1 cellular context compared by ENCODE assay signal in genomic region chr1:155273134-155273982, GRCh38.
TF ChIP-seq lines count a peak whose summit lies in the region.

TSS of gene CLK2 (minus strand) at chr1:155273504. CDS start at chr1:155270977, 2,527 bp downstream.

TF ChIP-seq in HepG2, 621 proteins besides CTCF, POLR2A, EP300 and RAD21 (continued from another document and continues in another):
- TF ChIP-seq ZNF34 (CRISPR knock-in tag; IDR thresholded peaks at IDR 0.05; ENCODE audit: borderline replicate concordance) (no peak), KLF15 (CRISPR knock-in tag; IDR thresholded peaks at IDR 0.05; ENCODE audit: borderline replicate concordance) (no peak), PTBP1 (IDR thresholded peaks at IDR 0.05; ENCODE audit: low read depth, low read length, poor library complexity, severe bottlenecking) (no peak), KDM5B (CRISPR knock-in tag; IDR thresholded peaks at IDR 0.05; ENCODE audit: borderline replicate concordance) (peak; percentile 74), SMARCC2 (IDR thresholded peaks at IDR 0.05) (no peak), ZNF337 (CRISPR knock-in tag; IDR thresholded peaks at IDR 0.05; ENCODE audit: borderline replicate concordance, low read depth) (no peak), ZBTB8A (CRISPR knock-in tag; IDR thresholded peaks at IDR 0.05; ENCODE audit: borderline replicate concordance, low read depth) (no peak), ZNF891 (CRISPR knock-in tag; IDR thresholded peaks at IDR 0.05) (peak; percentile 62; the same call in 1 of the 2 replicates), SETDB1 (CRISPR knock-in tag; IDR thresholded peaks at IDR 0.05; ENCODE audit: borderline replicate concordance) (no peak), HNF1B (CRISPR knock-in tag; IDR thresholded peaks at IDR 0.05) (peak; percentile 96), KDM4B (CRISPR knock-in tag; IDR thresholded peaks at IDR 0.05) (0 out of 2 replicates have a peak, but pooled peaks have one; percentile 20), GMEB1 (CRISPR knock-in tag; IDR thresholded peaks at IDR 0.05; ENCODE audit: borderline replicate concordance) (peak; percentile 100), KLF9 (CRISPR knock-in tag; IDR thresholded peaks at IDR 0.05; ENCODE audit: low read depth) (no peak; the same call in 1 of the 2 replicates), KAT7 (CRISPR knock-in tag; IDR thresholded peaks at IDR 0.05; ENCODE audit: borderline replicate concordance) (no peak), EED (CRISPR knock-in tag; IDR thresholded peaks at IDR 0.05) (no peak), ZNF329 (CRISPR knock-in tag; IDR thresholded peaks at IDR 0.05; ENCODE audit: low read depth) (no peak), CBX1 (IDR thresholded peaks at IDR 0.05; ENCODE audit: low read depth) (peak; percentile 47), PCBP2 (optimal IDR thresholded peaks at IDR 0.05; ENCODE audit: low read depth, low read length, poor library complexity, severe bottlenecking) (no peak), KDM6A (CRISPR knock-in tag; IDR thresholded peaks at IDR 0.05; ENCODE audit: low read depth) (no peak), HMGA1 (CRISPR knock-in tag; conservative IDR thresholded peaks at IDR 0.05) (no peak), FOXM1 (CRISPR knock-in tag; IDR thresholded peaks at IDR 0.05) (no peak), ZNF572 (CRISPR knock-in tag; IDR thresholded peaks at IDR 0.05) (no peak), ZNF687 (CRISPR knock-in tag; IDR thresholded peaks at IDR 0.05) (peak; percentile 99), NFKB2 (CRISPR knock-in tag; IDR thresholded peaks at IDR 0.05; ENCODE audit: borderline replicate concordance) (0 out of 2 replicates have a peak, but pooled peaks have one; percentile 46), E2F2 (CRISPR knock-in tag; IDR thresholded peaks at IDR 0.05; ENCODE audit: borderline replicate concordance) (no peak), TAF15 (IDR thresholded peaks at IDR 0.05; ENCODE audit: low read depth, low read length, poor library complexity, severe bottlenecking) (no peak), KMT2A (CRISPR knock-in tag; IDR thresholded peaks at IDR 0.05) (no peak), NFATC3 (CRISPR knock-in tag; IDR thresholded peaks at IDR 0.05) (no peak), MYNN (CRISPR knock-in tag; IDR thresholded peaks at IDR 0.05; ENCODE audit: low read depth) (no peak), NFE2L1 (CRISPR knock-in tag; IDR thresholded peaks at IDR 0.05; ENCODE audit: borderline replicate concordance) (no peak), KLF12 (CRISPR knock-in tag; IDR thresholded peaks at IDR 0.05; ENCODE audit: borderline replicate concordance) (no peak), FOXA3 (CRISPR knock-in tag; IDR thresholded peaks at IDR 0.05) (peak; percentile 52; the same call in 1 of the 2 replicates), ZNF251 (CRISPR knock-in tag; IDR thresholded peaks at IDR 0.05) (no peak), PHF21A (CRISPR knock-in tag; IDR thresholded peaks at IDR 0.05) (peak; percentile 57; the same call in 1 of the 2 replicates), SMARCE1 (IDR thresholded peaks at IDR 0.05; ENCODE audit: borderline replicate concordance) (no peak), NCOR1 (IDR thresholded peaks at IDR 0.05; ENCODE audit: borderline replicate concordance, low read length) (peak; percentile 42; the same call in 1 of the 2 replicates), ZFP41 (CRISPR knock-in tag; IDR thresholded peaks at IDR 0.05; ENCODE audit: borderline replicate concordance) (no peak), SATB2 (CRISPR knock-in tag; IDR thresholded peaks at IDR 0.05) (no peak), ZNF160 (CRISPR knock-in tag; IDR thresholded peaks at IDR 0.05) (no peak), ZFP36 (IDR thresholded peaks at IDR 0.05; ENCODE audit: borderline replicate concordance, low read depth, low read length, partially characterized antibody) (no peak), ZNF44 (CRISPR knock-in tag; IDR thresholded peaks at IDR 0.05) (no peak), MED13 (CRISPR knock-in tag; IDR thresholded peaks at IDR 0.05) (0 out of 2 replicates have a peak, but pooled peaks have one; percentile 27), ZNF333 (CRISPR knock-in tag; IDR thresholded peaks at IDR 0.05; ENCODE audit: borderline replicate concordance) (no peak), GABPA (IDR thresholded peaks at IDR 0.05; ENCODE audit: low read depth, low read length) (peak; percentile 36), GABPA (CRISPR knock-in tag; IDR thresholded peaks at IDR 0.05; ENCODE audit: low read depth) (peak; percentile 84), ZNF282 (IDR thresholded peaks at IDR 0.05; ENCODE audit: partially characterized antibody) (no peak)
- TF ChIP-seq, protein P1, sequence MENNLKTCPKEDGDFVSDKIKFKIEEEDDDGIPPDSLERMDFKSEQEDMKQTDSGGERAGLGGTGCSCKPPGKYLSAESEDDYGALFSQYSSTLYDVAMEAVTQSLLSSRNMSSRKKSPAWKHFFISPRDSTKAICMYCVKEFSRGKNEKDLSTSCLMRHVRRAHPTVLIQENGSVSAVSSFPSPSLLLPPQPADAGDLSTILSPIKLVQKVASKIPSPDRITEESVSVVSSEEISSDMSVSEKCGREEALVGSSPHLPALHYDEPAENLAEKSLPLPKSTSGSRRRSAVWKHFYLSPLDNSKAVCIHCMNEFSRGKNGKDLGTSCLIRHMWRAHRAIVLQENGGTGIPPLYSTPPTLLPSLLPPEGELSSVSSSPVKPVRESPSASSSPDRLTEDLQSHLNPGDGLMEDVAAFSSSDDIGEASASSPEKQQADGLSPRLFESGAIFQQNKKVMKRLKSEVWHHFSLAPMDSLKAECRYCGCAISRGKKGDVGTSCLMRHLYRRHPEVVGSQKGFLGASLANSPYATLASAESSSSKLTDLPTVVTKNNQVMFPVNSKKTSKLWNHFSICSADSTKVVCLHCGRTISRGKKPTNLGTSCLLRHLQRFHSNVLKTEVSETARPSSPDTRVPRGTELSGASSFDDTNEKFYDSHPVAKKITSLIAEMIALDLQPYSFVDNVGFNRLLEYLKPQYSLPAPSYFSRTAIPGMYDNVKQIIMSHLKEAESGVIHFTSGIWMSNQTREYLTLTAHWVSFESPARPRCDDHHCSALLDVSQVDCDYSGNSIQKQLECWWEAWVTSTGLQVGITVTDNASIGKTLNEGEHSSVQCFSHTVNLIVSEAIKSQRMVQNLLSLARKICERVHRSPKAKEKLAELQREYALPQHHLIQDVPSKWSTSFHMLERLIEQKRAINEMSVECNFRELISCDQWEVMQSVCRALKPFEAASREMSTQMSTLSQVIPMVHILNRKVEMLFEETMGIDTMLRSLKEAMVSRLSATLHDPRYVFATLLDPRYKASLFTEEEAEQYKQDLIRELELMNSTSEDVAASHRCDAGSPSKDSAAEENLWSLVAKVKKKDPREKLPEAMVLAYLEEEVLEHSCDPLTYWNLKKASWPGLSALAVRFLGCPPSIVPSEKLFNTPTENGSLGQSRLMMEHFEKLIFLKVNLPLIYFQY (CRISPR knock-in tag; IDR thresholded peaks at IDR 0.05; ENCODE audit: borderline replicate concordance) = 0 out of 2 replicates have a peak, but pooled peaks have one; percentile 40
- TF ChIP-seq, protein P2, sequence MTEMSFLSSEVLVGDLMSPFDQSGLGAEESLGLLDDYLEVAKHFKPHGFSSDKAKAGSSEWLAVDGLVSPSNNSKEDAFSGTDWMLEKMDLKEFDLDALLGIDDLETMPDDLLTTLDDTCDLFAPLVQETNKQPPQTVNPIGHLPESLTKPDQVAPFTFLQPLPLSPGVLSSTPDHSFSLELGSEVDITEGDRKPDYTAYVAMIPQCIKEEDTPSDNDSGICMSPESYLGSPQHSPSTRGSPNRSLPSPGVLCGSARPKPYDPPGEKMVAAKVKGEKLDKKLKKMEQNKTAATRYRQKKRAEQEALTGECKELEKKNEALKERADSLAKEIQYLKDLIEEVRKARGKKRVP (CRISPR knock-in tag; IDR thresholded peaks at IDR 0.05) = peak in 1 of 2 experiments; percentile 37; a peak in 1 of 4 replicates
- TF ChIP-seq, protein P3, sequence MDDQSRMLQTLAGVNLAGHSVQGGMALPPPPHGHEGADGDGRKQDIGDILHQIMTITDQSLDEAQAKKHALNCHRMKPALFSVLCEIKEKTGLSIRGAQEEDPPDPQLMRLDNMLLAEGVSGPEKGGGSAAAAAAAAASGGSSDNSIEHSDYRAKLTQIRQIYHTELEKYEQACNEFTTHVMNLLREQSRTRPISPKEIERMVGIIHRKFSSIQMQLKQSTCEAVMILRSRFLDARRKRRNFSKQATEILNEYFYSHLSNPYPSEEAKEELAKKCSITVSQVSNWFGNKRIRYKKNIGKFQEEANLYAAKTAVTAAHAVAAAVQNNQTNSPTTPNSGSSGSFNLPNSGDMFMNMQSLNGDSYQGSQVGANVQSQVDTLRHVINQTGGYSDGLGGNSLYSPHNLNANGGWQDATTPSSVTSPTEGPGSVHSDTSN (CRISPR knock-in tag; IDR thresholded peaks at IDR 0.05; ENCODE audit: borderline replicate concordance) = no peak
- TF ChIP-seq, protein P4, sequence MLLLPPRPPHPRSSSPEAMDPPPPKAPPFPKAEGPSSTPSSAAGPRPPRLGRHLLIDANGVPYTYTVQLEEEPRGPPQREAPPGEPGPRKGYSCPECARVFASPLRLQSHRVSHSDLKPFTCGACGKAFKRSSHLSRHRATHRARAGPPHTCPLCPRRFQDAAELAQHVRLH (CRISPR knock-in tag; IDR thresholded peaks at IDR 0.05; ENCODE audit: borderline replicate concordance, low read depth) = peak; percentile 68; the same call in 1 of the 2 replicates
- TF ChIP-seq, protein P5, sequence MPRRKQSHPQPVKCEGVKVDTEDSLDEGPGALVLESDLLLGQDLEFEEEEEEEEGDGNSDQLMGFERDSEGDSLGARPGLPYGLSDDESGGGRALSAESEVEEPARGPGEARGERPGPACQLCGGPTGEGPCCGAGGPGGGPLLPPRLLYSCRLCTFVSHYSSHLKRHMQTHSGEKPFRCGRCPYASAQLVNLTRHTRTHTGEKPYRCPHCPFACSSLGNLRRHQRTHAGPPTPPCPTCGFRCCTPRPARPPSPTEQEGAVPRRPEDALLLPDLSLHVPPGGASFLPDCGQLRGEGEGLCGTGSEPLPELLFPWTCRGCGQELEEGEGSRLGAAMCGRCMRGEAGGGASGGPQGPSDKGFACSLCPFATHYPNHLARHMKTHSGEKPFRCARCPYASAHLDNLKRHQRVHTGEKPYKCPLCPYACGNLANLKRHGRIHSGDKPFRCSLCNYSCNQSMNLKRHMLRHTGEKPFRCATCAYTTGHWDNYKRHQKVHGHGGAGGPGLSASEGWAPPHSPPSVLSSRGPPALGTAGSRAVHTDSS (CRISPR knock-in tag; conservative IDR thresholded peaks at IDR 0.05) = no peak
